8 cellular contexts compared by ENCODE assay signal in the genomic region with DNA sequence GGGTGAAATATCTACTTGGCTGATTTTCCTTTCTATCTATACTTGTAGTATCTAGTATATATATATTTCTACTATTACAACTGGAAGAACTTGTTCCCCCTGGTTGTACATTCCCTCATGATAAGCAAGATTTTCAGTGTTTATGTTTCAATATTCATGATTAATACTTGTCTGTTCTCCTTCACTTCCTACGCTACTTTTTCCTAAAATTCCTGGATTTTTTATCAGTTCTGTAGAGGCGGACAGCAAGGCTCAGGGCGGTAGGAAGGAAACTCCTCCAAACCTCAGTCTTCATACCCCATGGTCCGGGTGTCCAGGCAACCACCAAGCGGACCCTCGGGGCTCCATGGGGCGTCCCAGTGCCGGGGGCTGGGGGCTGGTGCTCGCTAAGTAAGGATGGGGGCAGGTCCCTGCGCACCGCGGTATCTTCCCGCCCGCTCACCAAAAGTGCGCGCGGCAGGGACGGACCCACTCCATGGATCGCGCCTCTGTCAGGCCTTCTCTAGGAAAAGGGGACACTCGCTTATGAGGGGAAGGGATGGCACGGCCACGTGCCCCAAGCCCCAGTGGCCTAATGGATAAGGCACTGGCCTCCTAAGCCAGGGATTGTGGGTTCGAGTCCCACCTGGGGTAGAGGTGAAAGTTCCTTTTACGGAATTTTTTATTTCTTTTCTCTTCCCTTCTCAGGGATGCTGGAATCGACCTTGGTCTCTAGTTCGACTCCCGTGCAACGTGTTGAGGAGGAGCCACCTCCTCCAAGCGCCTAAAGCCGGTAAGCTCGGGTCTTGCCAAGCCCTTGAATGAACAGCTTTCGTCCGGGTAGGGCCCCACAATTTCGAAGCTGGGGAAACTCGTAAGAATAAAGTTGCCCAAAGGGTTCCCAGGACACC. TPM values are rescaled to one million over a fixed set of nuclear protein-coding genes. Genes with fewer than 3 reads are reported as not detected.
A peak's percentile ranks its signal among the peaks of the same experiment; 100 is the strongest.
DNase-seq lines count a peak whose midpoint lies in the region; ATAC-seq, FAIRE-seq and TF ChIP-seq lines count a peak whose summit lies in the region.

No MANE protein-coding gene starts in this region.

- ATAC-seq in GM18867 (IDR thresholded peaks at IDR 0.05; ENCODE audit: unreplicated experiment) = peak; percentile 40
- peak; percentile 56 for ATAC-seq in HG03342 (IDR thresholded peaks at IDR 0.05; ENCODE audit: unreplicated experiment)
- peak; percentile 40 for ATAC-seq in activated CD4-positive, alpha-beta T cell treated with anti-CD3 and anti-CD28 coated beads for 36 hours
- ATAC-seq in GM18519 (IDR thresholded peaks at IDR 0.05; ENCODE audit: low FRiP score, unreplicated experiment) = no peak

- peaks cover 14% of the 10 kb centered on the region for H3K36me3 Mint-ChIP-seq in activated CD4-positive, alpha-beta T cell treated with anti-CD3 and anti-CD28 coated beads for 36 hours (ENCODE audit: low read depth)

- no peak for FAIRE-seq in kidney (lab: Jason Lieb, UNC)

- intact Hi-C loops in activated CD4-positive, alpha-beta T cell treated with anti-CD3 and anti-CD28 coated beads for 36 hours (cut with DNase I, micrococcal nuclease) = loop anchor here (1.0 to 10.0 kb wide), 15 partner anchors 8 to 634 kb away; partner anchors contain the start of genes MRPL58 (in 2 of the 2), ARMC7 (in 1 of the 2), CASKIN2 (in 1 of the 2) and FDXR (in 1 of the 2)
- intact Hi-C loops in kidney (cut with DNase I) = no loop called here

- peaks cover 3% of the 10 kb centered on the region for H3K9me3 Mint-ChIP-seq in activated CD4-positive, alpha-beta T cell treated with anti-CD3 and anti-CD28 coated beads for 36 hours (ENCODE audit: low read depth)

- H3K27ac ChIP-seq in kidney (ENCODE audit: low read depth in 2 of 2, low read length in 2 of 2) = peak overlapping the region in 1 of 2 donors; percentile 96

- peaks cover 2 to 5% of the 10 kb centered on the region in 2 donors for H3K36me3 ChIP-seq in kidney (ENCODE audit: control insufficient read depth in 1 of 2, insufficient read depth in 2 of 2, low read length in 2 of 2)

- POLR2A ChIA-PET in activated CD4-positive, alpha-beta T cell treated with anti-CD3 and anti-CD28 coated beads for 36 hours (lab: Charles Lee) = interaction anchor here (0.7 to 1.4 kb wide), 4 partner anchors 21 to 210 kb away, joined by 3 to 4 read pairs (median 4); partner anchors contain the start of gene NUP85

- H3K4me3 Mint-ChIP-seq in activated CD4-positive, alpha-beta T cell treated with anti-CD3 and anti-CD28 coated beads for 36 hours = peak overlapping the region; percentile 91

- H3K27ac Mint-ChIP-seq in activated CD4-positive, alpha-beta T cell treated with anti-CD3 and anti-CD28 coated beads for 36 hours = peak overlapping the region; percentile 96

- peaks cover 5 to 18% of the 10 kb centered on the region in 2 donors for H3K4me1 ChIP-seq in kidney (ENCODE audit: control insufficient read depth in 1 of 2, insufficient read depth in 1 of 2, low read depth in 1 of 2, low read length in 2 of 2)

- no peaks in the 10 kb centered on the region for H3K9me3 ChIP-seq in kidney (ENCODE audit: control insufficient read depth in 1 of 2, low read length in 2 of 2)

- H3K9ac ChIP-seq in kidney (ENCODE audit: low read length in 2 of 2) = peak overlapping the region; percentile 2 to 63

- CTCF ChIA-PET in activated CD4-positive, alpha-beta T cell treated with anti-CD3 and anti-CD28 coated beads for 36 hours (lab: Charles Lee) = interaction anchor here (0.7 to 1.4 kb wide), 3 partner anchors 9 to 14 kb away, joined by 4 read pairs; no protein-coding TSS in a partner anchor

- no peaks in the 10 kb centered on the region for H3K27me3 Mint-ChIP-seq in activated CD4-positive, alpha-beta T cell treated with anti-CD3 and anti-CD28 coated beads for 36 hours

- peaks cover 49% of the 10 kb centered on the region for H3K4me1 Mint-ChIP-seq in activated CD4-positive, alpha-beta T cell treated with anti-CD3 and anti-CD28 coated beads for 36 hours

- DNase-seq in NCI-H446 treated with DMSO at 0.1 percent for 48 hours (lab: John Stamatoyannopoulos, UW) = peak; percentile 86
- DNase-seq in activated CD4-positive, alpha-beta T cell treated with anti-CD3 and anti-CD28 coated beads for 36 hours = peak; percentile 95
- peak; percentile 82 for DNase-seq in cerebellum (ENCODE audit: low spot score)
- peak; percentile 95 for DNase-seq in kidney
- peak; percentile 96 to 99 for DNase-seq in stimulated activated CD4-positive, alpha-beta T cell treated with anti-CD3 and anti-CD28 coated beads, Interleukin-12 subunit alpha, Interleukin-12 subunit beta, amount 100 ng/mL, for 24 hours (ENCODE audit: low read depth in 2 of 2)

- peak overlapping the region; percentile 63 to 75 for H3K4me3 ChIP-seq in kidney (ENCODE audit: low read length in 2 of 2)

- TF ChIP-seq CTCF in kidney (IDR thresholded peaks at IDR 0.05; ENCODE audit: borderline replicate concordance, extremely low read depth, insufficient read depth) = no peak

RNA-seq across cellular contexts. Expression of gene ATP5PD, which starts 13.2 kb away (rescaled TPM):
- 100 to 1,000 TPM; 194 to 237 TPM for total RNA-seq in activated CD4-positive, alpha-beta T cell treated with anti-CD3 and anti-CD28 coated beads for 36 hours
- 69.1 TPM for total RNA-seq in cerebellum
- total RNA-seq in kidney = 261 TPM
- 916 TPM for polyA plus RNA-seq in kidney (ENCODE audit: insufficient read depth, low read depth, low replicate concordance)

RNA-seq across cellular contexts. Expression of gene KCTD2, which starts 13.4 kb away (rescaled TPM):
- total RNA-seq in activated CD4-positive, alpha-beta T cell treated with anti-CD3 and anti-CD28 coated beads for 36 hours = 10 to 100 TPM; 15.3 to 16.7 TPM
- total RNA-seq in cerebellum (31.5 TPM), kidney (30.2 TPM)
- polyA plus RNA-seq in kidney (ENCODE audit: insufficient read depth, low read depth, low replicate concordance) = 26.0 TPM

RNA-seq across cellular contexts. Expression of gene MRPL58, which starts 21.1 kb away (rescaled TPM):
- 10 to 100 TPM; 64.6 to 66.5 TPM for total RNA-seq in activated CD4-positive, alpha-beta T cell treated with anti-CD3 and anti-CD28 coated beads for 36 hours
- total RNA-seq in cerebellum = 6.6 TPM
- 23.1 TPM for total RNA-seq in kidney
- 84.5 TPM for polyA plus RNA-seq in kidney (ENCODE audit: insufficient read depth, low read depth, low replicate concordance)

RNA-seq across cellular contexts. Expression of gene CDR2L, which starts 46.2 kb away (rescaled TPM):
- under 1 TPM; 0.89 to 0.91 TPM for total RNA-seq in activated CD4-positive, alpha-beta T cell treated with anti-CD3 and anti-CD28 coated beads for 36 hours
- total RNA-seq in cerebellum (7.1 TPM), kidney (29.3 TPM)
- polyA plus RNA-seq in kidney (ENCODE audit: insufficient read depth, low read depth, low replicate concordance) = 12.5 TPM

RNA-seq across cellular contexts. Expression of gene SLC16A5, which starts 54.2 kb away (rescaled TPM):
- total RNA-seq in activated CD4-positive, alpha-beta T cell treated with anti-CD3 and anti-CD28 coated beads for 36 hours = 1 to 10 TPM; 6.0 to 6.5 TPM
- total RNA-seq in cerebellum (1.1 TPM), kidney (184 TPM)
- polyA plus RNA-seq in kidney (ENCODE audit: insufficient read depth, low read depth, low replicate concordance) = 28.4 TPM
